ENCODE assay signal across 12 cellular contexts in genomic region chr3:172647823-172648222, GRCh38.
DNase-seq lines count a peak whose midpoint lies in the region; ATAC-seq and TF ChIP-seq lines count a peak whose summit lies in the region.
"Had no signal": no experiment of that assay in that cellular context is flagged by ENCODE, and none has a peak within 500 bp of the region (broad histone marks: within the 10 kb centered on the region; RNA-seq: fewer than 3 reads in every experiment).

No MANE protein-coding gene starts in this region.

- TF ChIP-seq CTCF in VCaP (conservative IDR thresholded peaks at IDR 0.05) = no peak
- no peak for TF ChIP-seq CTCF in mucosa of descending colon (IDR thresholded peaks at IDR 0.05)

- intact Hi-C loops in mucosa of descending colon (cut with DNase I, micrococcal nuclease) = no loop called here

- no peaks in the 10 kb centered on the region for H3K4me1 ChIP-seq in mucosa of descending colon (ENCODE audit: low read depth)

- in situ Hi-C loops in G401 (cut with HindIII; ENCODE audit: low sequenced_read_pairs) = no loop called here

- H3K4me3 ChIP-seq in mucosa of descending colon = no peak overlapping the region
- H3K4me3 ChIP-seq: BLaER1 treated with 17β-estradiol and CSF1 and Interleukin-3, amounts not matched to agents 10 nM and 100 nM; sigmoid colon; SK-N-MC had no signal

- ATAC-seq in mucosa of descending colon (peak; percentile 40), GM18867 (IDR thresholded peaks at IDR 0.05; ENCODE audit: unreplicated experiment) (no peak), HG02852 (IDR thresholded peaks at IDR 0.05; ENCODE audit: unreplicated experiment) (no peak)
- ATAC-seq: activated CD8-positive, alpha-beta memory T cell treated with anti-CD3 and anti-CD28 coated beads, Interleukin-2, amount 10 ng/mL, durations not matched to agents 7 days and 5 days had no signal

- H3K9me3 ChIP-seq in mucosa of descending colon = no peaks in the 10 kb centered on the region
- H3K9me3 ChIP-seq: BLaER1 treated with 17β-estradiol and CSF1 and Interleukin-3, amounts not matched to agents 10 nM and 100 nM; sigmoid colon had no signal

- no peaks in the 10 kb centered on the region for H3K36me3 ChIP-seq in mucosa of descending colon (ENCODE audit: low read depth)
- H3K36me3 ChIP-seq: sigmoid colon had no signal

- DNase-seq in G401 (ENCODE audit: low spot score) = peak; percentile 48
- peak; percentile 78 to 90 for DNase-seq in NCI-H2081 (lab: John Stamatoyannopoulos, UW)
- no peak for DNase-seq in mucosa of descending colon
- no peak for DNase-seq in NCI-H82 treated with DMSO at 0.1 percent for 48 hours (lab: John Stamatoyannopoulos, UW; ENCODE audit: unreplicated experiment)
- no peak for DNase-seq in activated CD8-positive, alpha-beta memory T cell treated with anti-CD3 and anti-CD28 coated beads, Interleukin-2, amount 50 U/mL, for 48 hours
- DNase-seq: activated CD8-positive, alpha-beta memory T cell treated with anti-CD3 and anti-CD28 coated beads, Interleukin-2, amount 10 ng/mL, durations not matched to agents 7 days and 5 days; sigmoid colon had no signal

- peak overlapping the region; percentile 93 for H3K27ac ChIP-seq in VCaP

Comparison
In these comparisons a context has a peak if more than half of its experiments do, and no peak if none do; other contexts are left out.
1. DNase-seq: peak in G401 (single experiment) and NCI-H2081 (2 of 2); none in mucosa of descending colon (0 of 3), NCI-H82 treated with DMSO at 0.1 percent for 48 hours (single experiment) and activated CD8-positive, alpha-beta memory T cell treated with anti-CD3 and anti-CD28 coated beads, Interleukin-2, amount 50 U/mL, for 48 hours (single experiment).